ENCODE assay signal across 23 cellular contexts in genomic region chr9:82467478-82467877, GRCh38.
"Had no signal": no experiment of that assay in that cellular context is flagged by ENCODE, and none has a peak within 500 bp of the region (broad histone marks: within the 10 kb centered on the region; RNA-seq: fewer than 3 reads in every experiment).

No MANE protein-coding gene starts in this region.

- H3K4me1 Mint-ChIP-seq: activated naive CD4-positive, alpha-beta T cell treated with anti-CD3 and anti-CD28 coated beads, Interleukin-2, amount 10 ng/mL, durations not matched to agents 7 days and 5 days had no signal

- H3K27me3 Mint-ChIP-seq: activated naive CD4-positive, alpha-beta T cell treated with anti-CD3 and anti-CD28 coated beads, Interleukin-2, amount 10 ng/mL, durations not matched to agents 7 days and 5 days; memory B cell; stimulated activated naive B cell treated with anti-CD40 and anti-IgM and Interleukin-4, amounts not matched to agents 10 μg/mL and 1 μg/mL and 100 μg/mL, for 72 hours had no signal

- ATAC-seq: gastroesophageal sphincter, left colon had no signal

- H3K27ac Mint-ChIP-seq: activated naive CD4-positive, alpha-beta T cell treated with anti-CD3 and anti-CD28 coated beads, Interleukin-2, amount 10 ng/mL, durations not matched to agents 7 days and 5 days; endodermal cell; memory B cell; stimulated activated naive B cell treated with anti-CD40 and anti-IgM and Interleukin-4, amounts not matched to agents 10 μg/mL and 1 μg/mL and 100 μg/mL, for 72 hours; type B pancreatic cell had no signal

- FAIRE-seq: islet of Langerhans had no signal

- H3K9me3 Mint-ChIP-seq: endodermal cell; memory B cell; stimulated activated naive B cell treated with anti-CD40 and anti-IgM and Interleukin-4, amounts not matched to agents 10 μg/mL and 1 μg/mL and 100 μg/mL, for 72 hours had no signal

- H3K27ac ChIP-seq: esophagus squamous epithelium, gastroesophageal sphincter, sigmoid colon, thoracic aorta, vagina had no signal

- H3K4me3 ChIP-seq: gastroesophageal sphincter, sigmoid colon, vagina had no signal

- H3K36me3 ChIP-seq: esophagus squamous epithelium, gastroesophageal sphincter, sigmoid colon, thoracic aorta, vagina had no signal

- H3K27me3 ChIP-seq: esophagus squamous epithelium, gastroesophageal sphincter, sigmoid colon, vagina had no signal

- H3K36me3 Mint-ChIP-seq: activated naive CD4-positive, alpha-beta T cell treated with anti-CD3 and anti-CD28 coated beads, Interleukin-2, amount 10 ng/mL, durations not matched to agents 7 days and 5 days; memory B cell; stimulated activated naive B cell treated with anti-CD40 and anti-IgM and Interleukin-4, amounts not matched to agents 10 μg/mL and 1 μg/mL and 100 μg/mL, for 72 hours had no signal

- H3K4me3 Mint-ChIP-seq: activated naive CD4-positive, alpha-beta T cell treated with anti-CD3 and anti-CD28 coated beads, Interleukin-2, amount 10 ng/mL, durations not matched to agents 7 days and 5 days; endodermal cell; memory B cell; stimulated activated naive B cell treated with anti-CD40 and anti-IgM and Interleukin-4, amounts not matched to agents 10 μg/mL and 1 μg/mL and 100 μg/mL, for 72 hours; type B pancreatic cell had no signal

- DNase-seq: activated CD4-positive, alpha-beta T cell treated with anti-CD3 and anti-CD28 coated beads for 4 hours; activated CD4-positive, alpha-beta T cell treated with anti-CD3 and anti-CD28 coated beads, Interleukin-2, amount 50 U/mL, for 48 hours; activated CD4-positive, CD25-positive, alpha-beta regulatory T cell; activated effector memory CD4-positive, alpha-beta T cell treated with anti-CD3 and anti-CD28 coated beads, Interleukin-2, amount 50 U/mL, for 16 hours; activated naive CD4-positive, alpha-beta T cell treated with anti-CD3 and anti-CD28 coated beads, Interleukin-2, amount 10 ng/mL, durations not matched to agents 7 days and 5 days; amygdala; cerebellar nuclear complex; cortex of kidney; esophagus squamous epithelium; head of caudate nucleus; occipital lobe; sigmoid colon; stimulated activated CD4-positive, alpha-beta T cell treated with anti-CD3 and anti-CD28 coated beads, Interleukin-2, amount 100 ng/mL, for 48 hours; stimulated activated CD8-positive, alpha-beta memory T cell treated with anti-CD3 and anti-CD28 coated beads, Interleukin-4, amount 100 ng/mL, for 48 hours; stimulated activated naive B cell treated with anti-CD40 and anti-IgM and Interleukin-4, amounts not matched to agents 10 μg/mL and 1 μg/mL and 100 μg/mL, for 72 hours had no signal

- H3K4me1 ChIP-seq: gastroesophageal sphincter, sigmoid colon, vagina had no signal

- H3K9me3 ChIP-seq: esophagus squamous epithelium, gastroesophageal sphincter, sigmoid colon, thoracic aorta, vagina had no signal
